In genomic region chr9:14323083-14323968, GRCh38 we compare ENCODE assay signal across 7 cellular contexts. TPM values are rescaled to one million over a fixed set of nuclear protein-coding genes. Genes with fewer than 3 reads are reported as not detected.
DNase-seq lines count a peak whose midpoint lies in the region; ATAC-seq lines count a peak whose summit lies in the region.

No MANE protein-coding gene starts in this region.

- peak overlapping the region; percentile 84 for H3K4me3 Mint-ChIP-seq in activated naive CD8-positive, alpha-beta T cell
- H3K4me3 Mint-ChIP-seq in stimulated activated memory B cell treated with anti-CD40 and anti-IgM and Interleukin-4, amounts not matched to agents 10 μg/mL and 1 μg/mL and 100 μg/mL, for 72 hours: peak overlapping the region; percentile 86

- H3K9me3 Mint-ChIP-seq in activated naive CD8-positive, alpha-beta T cell (ENCODE audit: low read depth): no peaks in the 10 kb centered on the region
- no peaks in the 10 kb centered on the region for H3K9me3 Mint-ChIP-seq in stimulated activated memory B cell treated with anti-CD40 and anti-IgM and Interleukin-4, amounts not matched to agents 10 μg/mL and 1 μg/mL and 100 μg/mL, for 72 hours

- H3K27ac Mint-ChIP-seq in activated naive CD8-positive, alpha-beta T cell: no peak overlapping the region
- peak overlapping the region; percentile 78 for H3K27ac Mint-ChIP-seq in stimulated activated memory B cell treated with anti-CD40 and anti-IgM and Interleukin-4, amounts not matched to agents 10 μg/mL and 1 μg/mL and 100 μg/mL, for 72 hours

- peaks cover 33% of the 10 kb centered on the region for H3K27me3 Mint-ChIP-seq in activated naive CD8-positive, alpha-beta T cell
- peaks cover 24% of the 10 kb centered on the region for H3K27me3 Mint-ChIP-seq in stimulated activated memory B cell treated with anti-CD40 and anti-IgM and Interleukin-4, amounts not matched to agents 10 μg/mL and 1 μg/mL and 100 μg/mL, for 72 hours

- peak; percentile 1 for ATAC-seq in GM19351 (IDR thresholded peaks at IDR 0.05; ENCODE audit: unreplicated experiment)
- ATAC-seq in stimulated activated memory B cell treated with anti-CD40 and anti-IgM and Interleukin-4, amounts not matched to agents 10 μg/mL and 1 μg/mL and 100 μg/mL, for 72 hours: no peak

- intact Hi-C loops in posterior vena cava (cut with DNase I): loop anchor here in 1 of 2 donors (2.0 kb wide), 1 partner anchor 23 kb away; no protein-coding TSS in a partner anchor

- H3K4me1 Mint-ChIP-seq in activated naive CD8-positive, alpha-beta T cell (ENCODE audit: low read depth): peaks cover 13% of the 10 kb centered on the region
- peaks cover 20% of the 10 kb centered on the region for H3K4me1 Mint-ChIP-seq in stimulated activated memory B cell treated with anti-CD40 and anti-IgM and Interleukin-4, amounts not matched to agents 10 μg/mL and 1 μg/mL and 100 μg/mL, for 72 hours

- no peaks in the 10 kb centered on the region for H3K36me3 Mint-ChIP-seq in activated naive CD8-positive, alpha-beta T cell
- no peaks in the 10 kb centered on the region for H3K36me3 Mint-ChIP-seq in stimulated activated memory B cell treated with anti-CD40 and anti-IgM and Interleukin-4, amounts not matched to agents 10 μg/mL and 1 μg/mL and 100 μg/mL, for 72 hours

- H3K4me3 ChIP-seq in iPS-11a (ENCODE audit: low read depth, low read length): peak overlapping the region; percentile 65

- DNase-seq in HT-29 (ENCODE audit: low spot score) (peak; percentile 70), D341Med (ENCODE audit: low spot score) (no peak), posterior vena cava (ENCODE audit: low spot score) (no peak)

RNA-seq across cellular contexts. Expression of gene NFIB, which starts 9.4 kb away (rescaled TPM):
- total RNA-seq in HT-29 (2014; rRNA removed; shearing (Covaris generic)): 13.6 and 29.5 TPM in 2 replicates
- total RNA-seq in posterior vena cava: 100 to 1,000 TPM; 230 to 305 TPM
